9 cellular contexts compared by ENCODE assay signal in the genomic region with DNA sequence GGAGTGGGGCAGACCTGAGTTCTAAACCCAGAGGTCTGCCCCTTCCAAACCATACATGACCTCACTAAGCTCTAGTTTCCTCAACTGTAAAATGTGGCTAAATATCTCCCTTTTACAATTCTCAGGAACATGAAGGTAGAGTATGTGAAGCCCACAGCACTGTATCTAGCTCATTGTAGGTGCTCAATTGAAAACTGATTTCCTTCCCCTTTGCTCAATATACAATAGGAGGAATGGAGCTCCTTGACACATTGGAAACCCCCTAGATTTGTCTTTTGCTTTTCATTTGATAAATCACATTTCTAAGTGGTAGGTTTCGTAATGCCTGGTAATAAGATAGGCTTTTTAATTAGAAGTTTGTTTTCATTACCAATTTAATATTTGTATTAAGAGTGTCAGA.
DNase-seq lines count a peak whose midpoint lies in the region; ATAC-seq and TF ChIP-seq lines count a peak whose summit lies in the region.
"Had no signal": no experiment of that assay in that cellular context is flagged by ENCODE, and none has a peak within 500 bp of the region (broad histone marks: within the 10 kb centered on the region; RNA-seq: fewer than 3 reads in every experiment).

No MANE protein-coding gene starts in this region.

- intact Hi-C loops in activated CD8-positive, alpha-beta T cell treated with anti-CD3 and anti-CD28 coated beads for 36 hours (cut with micrococcal nuclease) = no loop called here

- no peaks in the 10 kb centered on the region for H3K27me3 Mint-ChIP-seq in CD4-positive, CD25-positive, alpha-beta regulatory T cell
- no peaks in the 10 kb centered on the region for H3K27me3 Mint-ChIP-seq in activated CD8-positive, alpha-beta T cell treated with anti-CD3 and anti-CD28 coated beads for 36 hours

- H3K9me2 ChIP-seq in Karpas-422 (replicated peaks; ENCODE audit: insufficient read depth, low read length) = no peaks in the 10 kb centered on the region

- CTCF ChIA-PET in activated CD8-positive, alpha-beta T cell treated with anti-CD3 and anti-CD28 coated beads for 36 hours (lab: Charles Lee) = interaction anchor here (1.0 to 3.4 kb wide), 4 partner anchors 16 to 190 kb away, joined by 3 to 19 read pairs (median 6); no protein-coding TSS in a partner anchor

- H3K27ac Mint-ChIP-seq in CD4-positive, CD25-positive, alpha-beta regulatory T cell = peak overlapping the region; percentile 95
- peak overlapping the region; percentile 95 for H3K27ac Mint-ChIP-seq in activated CD8-positive, alpha-beta T cell treated with anti-CD3 and anti-CD28 coated beads for 36 hours

- peak overlapping the region; percentile 95 for H3K27ac ChIP-seq in CD4-positive, CD25-positive, alpha-beta regulatory T cell (ENCODE audit: insufficient read depth, low read length, poor library complexity, severe bottlenecking)
- H3K27ac ChIP-seq in osteoblast (ENCODE audit: low read depth, low read length) (peak overlapping the region; percentile 12), Karpas-422 (ENCODE audit: low read length) (no peak overlapping the region)

- H3K4me1 Mint-ChIP-seq in CD4-positive, CD25-positive, alpha-beta regulatory T cell = peaks cover 62 to 96% (median 85%) of the 10 kb centered on the region in 4 donors
- peaks cover 85% of the 10 kb centered on the region for H3K4me1 Mint-ChIP-seq in activated CD8-positive, alpha-beta T cell treated with anti-CD3 and anti-CD28 coated beads for 36 hours (ENCODE audit: low read depth)

- POLR2A ChIA-PET in activated CD8-positive, alpha-beta T cell treated with anti-CD3 and anti-CD28 coated beads for 36 hours (lab: Charles Lee) = interaction anchor here (0.8 to 3.2 kb wide), 8 partner anchors 8 to 152 kb away, joined by 3 to 13 read pairs (median 6); partner anchors contain the start of gene ARID5B

- peaks cover 96% of the 10 kb centered on the region for H3K79me2 ChIP-seq in osteoblast (ENCODE audit: insufficient read depth, low read length)
- no peaks in the 10 kb centered on the region for H3K79me2 ChIP-seq in Karpas-422 (ENCODE audit: low read length)

- peak overlapping the region; percentile 88 for H3K4me2 ChIP-seq in osteoblast (ENCODE audit: insufficient read depth, low read length)
- no peak overlapping the region for H3K4me2 ChIP-seq in Karpas-422 (ENCODE audit: low read depth, low read length, poor library complexity, severe bottlenecking)

- H4K20me1 ChIP-seq in osteoblast (ENCODE audit: insufficient read depth, low read length) (peaks cover 71% of the 10 kb centered on the region), Karpas-422 (ENCODE audit: insufficient read depth, low read depth, low read length) (no peaks in the 10 kb centered on the region)

- H3K36me3 ChIP-seq in CD4-positive, CD25-positive, alpha-beta regulatory T cell (ENCODE audit: control insufficient read depth, insufficient read depth, low read length) = peaks cover 66% of the 10 kb centered on the region
- H3K36me3 ChIP-seq in osteoblast (ENCODE audit: insufficient read depth, low read length) (peaks cover 84% of the 10 kb centered on the region), Karpas-422 (ENCODE audit: insufficient read depth, low read length) (no peaks in the 10 kb centered on the region)

- peaks cover 81% of the 10 kb centered on the region for H3K36me3 Mint-ChIP-seq in CD4-positive, CD25-positive, alpha-beta regulatory T cell
- peaks cover 93% of the 10 kb centered on the region for H3K36me3 Mint-ChIP-seq in activated CD8-positive, alpha-beta T cell treated with anti-CD3 and anti-CD28 coated beads for 36 hours (ENCODE audit: low read depth)

- no peak for TF ChIP-seq CTCF in activated CD8-positive, alpha-beta T cell treated with anti-CD3 and anti-CD28 coated beads for 36 hours (IDR thresholded peaks at IDR 0.05)
- no peak for TF ChIP-seq CTCF in osteoblast (IDR thresholded peaks at IDR 0.05; ENCODE audit: extremely low read depth, low read depth, low read length)

- no peak overlapping the region for H2AFZ ChIP-seq in osteoblast (ENCODE audit: low read length)
- H2AFZ ChIP-seq in Karpas-422 (ENCODE audit: low read length) = no peak overlapping the region

- H3K9me3 Mint-ChIP-seq in CD4-positive, CD25-positive, alpha-beta regulatory T cell = peaks cover 0 to 1% (median 0%) of the 10 kb centered on the region in 7 donors
- H3K9me3 Mint-ChIP-seq in activated CD8-positive, alpha-beta T cell treated with anti-CD3 and anti-CD28 coated beads for 36 hours = peaks cover 3% of the 10 kb centered on the region

- H3K4me3 ChIP-seq in CD4-positive, CD25-positive, alpha-beta regulatory T cell (ENCODE audit: low read depth, low read length) = peak overlapping the region; percentile 99
- H3K4me3 ChIP-seq in osteoblast (ENCODE audit: insufficient read depth, low read length) (peak overlapping the region; percentile 24), Karpas-422 (ENCODE audit: low read length) (no peak overlapping the region)

- no peak for ATAC-seq in CD4-positive, CD25-positive, alpha-beta regulatory T cell (ENCODE audit: low read depth in 2 of 2)
- ATAC-seq in GM21360 (IDR thresholded peaks at IDR 0.05; ENCODE audit: unreplicated experiment) = peak; percentile 38
- peak; percentile 32 for ATAC-seq in activated CD8-positive, alpha-beta T cell treated with anti-CD3 and anti-CD28 coated beads for 36 hours
- ATAC-seq in HG03565 (IDR thresholded peaks at IDR 0.05; ENCODE audit: unreplicated experiment) = no peak
- ATAC-seq: left lobe of liver had no signal

- no peaks in the 10 kb centered on the region for H3K9me3 ChIP-seq in CD4-positive, CD25-positive, alpha-beta regulatory T cell (ENCODE audit: control insufficient read depth in 2 of 2, low read length in 2 of 2)
- H3K9me3 ChIP-seq in osteoblast (ENCODE audit: low read depth, low read length) = no peaks in the 10 kb centered on the region
- H3K9me3 ChIP-seq in Karpas-422 (ENCODE audit: low read length) = no peaks in the 10 kb centered on the region

- no peaks in the 10 kb centered on the region for H3K27me3 ChIP-seq in CD4-positive, CD25-positive, alpha-beta regulatory T cell (ENCODE audit: control insufficient read depth, insufficient read depth, low read length)
- no peaks in the 10 kb centered on the region for H3K27me3 ChIP-seq in osteoblast (ENCODE audit: insufficient read depth, low read length)
- no peaks in the 10 kb centered on the region for H3K27me3 ChIP-seq in Karpas-422 (ENCODE audit: low read length)

- H3K9ac ChIP-seq in Karpas-422 (ENCODE audit: low read length) = no peak overlapping the region

- H3K4me1 ChIP-seq in CD4-positive, CD25-positive, alpha-beta regulatory T cell (ENCODE audit: control insufficient read depth, insufficient read depth, low read length, poor library complexity, severe bottlenecking) = peaks cover 85% of the 10 kb centered on the region
- H3K4me1 ChIP-seq in osteoblast (ENCODE audit: insufficient read depth, low read length) (peaks cover 68% of the 10 kb centered on the region), Karpas-422 (ENCODE audit: low read length) (peaks cover 35% of the 10 kb centered on the region)

- DNase-seq in CD4-positive, CD25-positive, alpha-beta regulatory T cell = peak in 1 of 3 donors; percentile 42
- DNase-seq in activated CD8-positive, alpha-beta T cell treated with anti-CD3 and anti-CD28 coated beads for 36 hours = no peak
- DNase-seq in osteoblast (ENCODE audit: insufficient read length, low spot score, missing footprints) (no peak), Karpas-422 (no peak), OCI-M2 (lab: John Stamatoyannopoulos, UW; ENCODE audit: unreplicated experiment) (no peak), HuH-7 (ENCODE audit: low spot score) (no peak)

- H3K4me3 Mint-ChIP-seq in CD4-positive, CD25-positive, alpha-beta regulatory T cell = peak overlapping the region; percentile 84 to 94 (median 94)
- peak overlapping the region; percentile 59 for H3K4me3 Mint-ChIP-seq in activated CD8-positive, alpha-beta T cell treated with anti-CD3 and anti-CD28 coated beads for 36 hours

Comparison
In these comparisons a context has a peak if more than half of its experiments do, and no peak if none do; other contexts are left out.
1. ATAC-seq: peak in GM21360 (single experiment) and activated CD8-positive, alpha-beta T cell treated with anti-CD3 and anti-CD28 coated beads for 36 hours (single experiment); none in CD4-positive, CD25-positive, alpha-beta regulatory T cell (0 of 2) and HG03565 (single experiment).